8 cellular contexts compared by ENCODE assay signal in genomic region chr3:152835311-152836102, GRCh38. TPM values are rescaled to one million over a fixed set of nuclear protein-coding genes. Genes with fewer than 3 reads are reported as not detected.
A peak's percentile ranks its signal among the peaks of the same experiment; 100 is the strongest.
DNase-seq lines count a peak whose midpoint lies in the region; ATAC-seq, FAIRE-seq and TF ChIP-seq lines count a peak whose summit lies in the region.

No MANE protein-coding gene starts in this region.

- intact Hi-C loops in left ventricle myocardium superior (cut with micrococcal nuclease): no loop called here
- intact Hi-C loops in posterior vena cava (cut with DNase I): no loop called here

- TF ChIP-seq POLR2A in A549 (IDR thresholded peaks at IDR 0.05; ENCODE audit: low read length): no peak

- ATAC-seq in A549 (peak; percentile 88 to 89), HG02678 (IDR thresholded peaks at IDR 0.05; ENCODE audit: unreplicated experiment) (peak; percentile 48), left ventricle myocardium superior (peak; percentile 88)
- peak; percentile 57 for ATAC-seq in activated naive CD8-positive, alpha-beta T cell treated with anti-CD3 and anti-CD28 coated beads, Interleukin-2, amount 10 ng/mL, durations not matched to agents 7 days and 5 days (ENCODE audit: low read depth)

- TF ChIP-seq EP300 in A549 (IDR thresholded peaks at IDR 0.05): no peak

- H3K27ac Mint-ChIP-seq in activated naive CD8-positive, alpha-beta T cell treated with anti-CD3 and anti-CD28 coated beads, Interleukin-2, amount 10 ng/mL, durations not matched to agents 7 days and 5 days: no peak overlapping the region

- TF ChIP-seq CTCF in A549 (IDR thresholded peaks at IDR 0.05): peak; percentile 22; the same call in 2 of the 3 replicates
- TF ChIP-seq CTCF in GM12874 (IDR thresholded peaks at IDR 0.05; ENCODE audit: insufficient read depth, low read depth, low read length): peak; percentile 59

- POLR2A ChIA-PET in A549 (lab: Yijun Ruan, JAX): no interaction called here
- POLR2A ChIA-PET in activated naive CD8-positive, alpha-beta T cell treated with anti-CD3 and anti-CD28 coated beads, Interleukin-2, amount 10 ng/mL, durations not matched to agents 7 days and 5 days (lab: Charles Lee): interaction anchor here (0.8 kb wide), 1 partner anchor 329 kb away, joined by 3 read pairs; no protein-coding TSS in a partner anchor

- CTCF ChIA-PET in A549 (lab: Yijun Ruan, JAX): interaction anchor here (0.6 to 1.7 kb wide), 9 partner anchors 17 to 1447 kb away, joined by 3 to 5 read pairs (median 3); no protein-coding TSS in a partner anchor

- WGBS in A549 (ENCODE audit: missing lambda C conversion rate): 12% methylated on average over 26 of the region's 74 CpGs

- H3K4me3 Mint-ChIP-seq in activated naive CD8-positive, alpha-beta T cell treated with anti-CD3 and anti-CD28 coated beads, Interleukin-2, amount 10 ng/mL, durations not matched to agents 7 days and 5 days: peak overlapping the region; percentile 86

- H3K27me3 Mint-ChIP-seq in activated naive CD8-positive, alpha-beta T cell treated with anti-CD3 and anti-CD28 coated beads, Interleukin-2, amount 10 ng/mL, durations not matched to agents 7 days and 5 days: peaks cover 58% of the 10 kb centered on the region

- FAIRE-seq in A549 (lab: Jason Lieb, UNC): no peak

- no peaks in the 10 kb centered on the region for H3K9me3 ChIP-seq in A549

- peak overlapping the region; percentile 63 to 75 for H3K27ac ChIP-seq in A549

- DNase-seq in A549 (ENCODE audit: low read depth in 1 of 2, low spot score in 1 of 2) (peak; percentile 19 to 70), NCI-H146 treated with DMSO at 0.1 percent for 48 hours (lab: John Stamatoyannopoulos, UW; ENCODE audit: unreplicated experiment) (peak; percentile 20), left ventricle myocardium superior (peak; percentile 83), posterior vena cava (ENCODE audit: low spot score) (peak; percentile 91), GF-D8 (lab: John Stamatoyannopoulos, UW) (no peak)
- peak; percentile 59 for DNase-seq in activated naive CD8-positive, alpha-beta T cell treated with anti-CD3 and anti-CD28 coated beads, Interleukin-2, amount 10 ng/mL, durations not matched to agents 7 days and 5 days

- H3K9me3 Mint-ChIP-seq in activated naive CD8-positive, alpha-beta T cell treated with anti-CD3 and anti-CD28 coated beads, Interleukin-2, amount 10 ng/mL, durations not matched to agents 7 days and 5 days: no peaks in the 10 kb centered on the region

- peak overlapping the region; percentile 86 for H3K4me2 ChIP-seq in A549

- H3K4me3 ChIP-seq in A549: peak overlapping the region; percentile 78

- no peak for TF ChIP-seq RAD21 in A549 (conservative IDR thresholded peaks at IDR 0.05 in 1 of 2, IDR thresholded peaks at IDR 0.05 in 1 of 2)

- H3K4me1 Mint-ChIP-seq in activated naive CD8-positive, alpha-beta T cell treated with anti-CD3 and anti-CD28 coated beads, Interleukin-2, amount 10 ng/mL, durations not matched to agents 7 days and 5 days: peaks cover 11% of the 10 kb centered on the region

- no peaks in the 10 kb centered on the region for H3K36me3 Mint-ChIP-seq in activated naive CD8-positive, alpha-beta T cell treated with anti-CD3 and anti-CD28 coated beads, Interleukin-2, amount 10 ng/mL, durations not matched to agents 7 days and 5 days

- H3K4me1 ChIP-seq in A549: 0 out of 3 replicates have a peak, but pooled peaks cover 7% of the 10 kb centered on the region

TF ChIP-seq in A549, 52 proteins besides CTCF, POLR2A, EP300 and RAD21:
- no peak for TF ChIP-seq HOXA7 (CRISPR knock-in tag; IDR thresholded peaks at IDR 0.05)
- TF ChIP-seq HDAC2 (IDR thresholded peaks at IDR 0.05): peak; percentile 75
- peak; percentile 19; the same call in 1 of the 3 replicates for TF ChIP-seq SMC3 (IDR thresholded peaks at IDR 0.05)
- peak in 1 of 2 experiments; percentile 46; a peak in 1 of 4 replicates for TF ChIP-seq CEBPB (IDR thresholded peaks at IDR 0.05)
- TF ChIP-seq FOSB (CRISPR knock-in tag; IDR thresholded peaks at IDR 0.05): no peak
- no peak for TF ChIP-seq NR3C1 (IDR thresholded peaks at IDR 0.05)
TF ChIP-seq in A549: peak in this region for 3.

RNA-seq across cellular contexts. Expression of gene P2RY1, which starts 0.6 kb away (rescaled TPM):
- polyA plus RNA-seq in A549 (2011; rRNA removed): 0.26 and 0.35 TPM in 2 replicates
- 0.20 and 0.25 TPM in 2 replicates for polyA plus RNA-seq in A549 (2012; cell fraction: cytosol; rRNA removed)
- polyA plus RNA-seq in A549 (2012; cell fraction: nucleus; rRNA removed): 0.22 and 0.26 TPM in 2 replicates
- polyA plus RNA-seq in A549 (2017; fragmentation: RNase III; extraction: RNeasy Plus Mini Kit Qiagen cat#74134 plus additional on column Dnase treatment): 0.17 to 0.20 TPM (median 0.20 TPM) in 3 replicates
- polyA minus RNA-seq in A549 (2011; rRNA and poly(A)+ RNA removed): 0.34 and 0.37 TPM in 2 replicates
- under 1 TPM; 0.25 to 0.28 TPM for total RNA-seq in activated naive CD8-positive, alpha-beta T cell treated with anti-CD3 and anti-CD28 coated beads, Interleukin-2, amount 10 ng/mL, durations not matched to agents 7 days and 5 days
- 11.5 TPM for total RNA-seq in left ventricle myocardium superior
- 1 to 10 TPM; 3.1 to 4.1 TPM for total RNA-seq in posterior vena cava
